In genomic region chr13:106533940-106534843, GRCh38 we compare ENCODE assay signal across 9 cellular contexts. TPM values are rescaled to one million over a fixed set of nuclear protein-coding genes. Genes with fewer than 3 reads are reported as not detected.
A peak's percentile ranks its signal among the peaks of the same experiment; 100 is the strongest.
DNase-seq lines count a peak whose midpoint lies in the region; ATAC-seq, FAIRE-seq and TF ChIP-seq lines count a peak whose summit lies in the region.
"Had no signal": no experiment of that assay in that cellular context is flagged by ENCODE, and none has a peak within 500 bp of the region (broad histone marks: within the 10 kb centered on the region; RNA-seq: fewer than 3 reads in every experiment).

No MANE protein-coding gene starts in this region.

- peaks cover 14% of the 10 kb centered on the region for H3K23me2 ChIP-seq in H1 (ENCODE audit: low read depth, low read length)

- no peak overlapping the region for H4K91ac ChIP-seq in H1 (replicated peaks; ENCODE audit: insufficient read length, low read length)

- no peak overlapping the region for H3K4ac ChIP-seq in H1 (replicated peaks; ENCODE audit: insufficient read length, low read depth, low read length)

- 0 out of 2 replicates have a peak overlapping the region, but pooled peaks have one; percentile 6 for H4K8ac ChIP-seq in H1 (ENCODE audit: extremely low read depth, insufficient read depth, low read length)

- CTCF ChIA-PET in CD8-positive, alpha-beta T cell (lab: Charles Lee), result interaction anchor here (1.1 to 3.8 kb wide), 3 partner anchors 22 to 31 kb away, joined by 3 to 18 read pairs (median 4); no protein-coding TSS in a partner anchor
- CTCF ChIA-PET in activated CD8-positive, alpha-beta T cell treated with anti-CD3 and anti-CD28 coated beads for 36 hours (lab: Charles Lee), result interaction anchor here (1.0 to 3.0 kb wide), 4 partner anchors 21 to 86 kb away, joined by 3 to 28 read pairs (median 10); no protein-coding TSS in a partner anchor
- CTCF ChIA-PET in H1 (lab: Charles Lee; ENCODE audit: partially characterized antibody), result interaction anchor here (0.6 to 2.0 kb wide), 10 partner anchors 24 to 826 kb away, joined by 3 to 7 read pairs (median 3); no protein-coding TSS in a partner anchor

- intact Hi-C loops in CD8-positive, alpha-beta T cell (cut with DNase I, micrococcal nuclease), result loop anchor here (5.0 to 10.0 kb wide), 2 partner anchors 1119 to 1962 kb away; no protein-coding TSS in a partner anchor
- intact Hi-C loops in activated CD8-positive, alpha-beta T cell treated with anti-CD3 and anti-CD28 coated beads for 36 hours (cut with micrococcal nuclease), result loop anchor here (5.0 kb wide), 1 partner anchor 452 kb away; no protein-coding TSS in a partner anchor

- H3K4me2 ChIP-seq in KMS-11 (peak overlapping the region; percentile 48; the same call in 1 of the 2 replicates), H1 (ENCODE audit: insufficient read depth in 1 of 2, low read depth in 2 of 2, low read length in 2 of 2) (peak overlapping the region; percentile 86 to 94)

- no peaks in the 10 kb centered on the region for H3K79me1 ChIP-seq in H1 (ENCODE audit: low read depth, low read length)

- no peak overlapping the region for H4K5ac ChIP-seq in H1 (ENCODE audit: insufficient read length, low read depth, low read length)

- peak in 4 of 7 experiments; percentile 17 to 55 (median 24) for DNase-seq in CD8-positive, alpha-beta T cell
- peak; percentile 24 for DNase-seq in activated CD8-positive, alpha-beta T cell treated with anti-CD3 and anti-CD28 coated beads for 36 hours
- DNase-seq in H1 (ENCODE audit: low read depth in 1 of 2, low spot score in 2 of 2) (peak in 1 of 2 experiments; percentile 72), memory B cell (ENCODE audit: low spot score in 2 of 2) (peak; percentile 20 to 39), AML-193 (lab: John Stamatoyannopoulos, UW) (no peak), GM19239 (ENCODE audit: insufficient read length, low spot score) (no peak)

- H3K79me2 ChIP-seq in KMS-11 (ENCODE audit: insufficient read depth, low read depth) (no peaks in the 10 kb centered on the region), H1 (ENCODE audit: control insufficient read depth in 1 of 2, insufficient read depth in 2 of 2, low read length in 2 of 2) (peaks cover 0 to 43% of the 10 kb centered on the region in 2 experiments; a peak in 2 of 4 replicates)

- no peak overlapping the region for H3K56ac ChIP-seq in H1 (replicated peaks; ENCODE audit: insufficient read length, low read depth, low read length)

- no peak for TF ChIP-seq EP300 in H1 (IDR thresholded peaks at IDR 0.05; ENCODE audit: borderline replicate concordance in 1 of 2, low read depth in 2 of 2, low read length in 2 of 2)

- H3K4me1 ChIP-seq in CD8-positive, alpha-beta T cell (ENCODE audit: insufficient read depth, low read length), result peaks cover 15% of the 10 kb centered on the region
- no peaks in the 10 kb centered on the region for H3K4me1 ChIP-seq in KMS-11 (ENCODE audit: low read depth, poor library complexity, severe bottlenecking)
- peaks cover 8 to 28% (median 16%) of the 10 kb centered on the region in 4 experiments; a peak in 6 of 7 replicates for H3K4me1 ChIP-seq in H1 (replicated peaks in 1 of 4; ENCODE audit: control insufficient read depth in 3 of 4, insufficient read depth in 4 of 4, low read length in 3 of 4)
- H3K4me1 ChIP-seq in stomach smooth muscle (ENCODE audit: control insufficient read depth, insufficient read depth, low read length), result peaks cover 14% of the 10 kb centered on the region

- H2BK12ac ChIP-seq in H1 (ENCODE audit: low read depth, low read length), result no peak overlapping the region

- peaks cover 38% of the 10 kb centered on the region for H3K27me3 Mint-ChIP-seq in CD8-positive, alpha-beta T cell (ENCODE audit: low read depth)
- peaks cover 42% of the 10 kb centered on the region for H3K27me3 Mint-ChIP-seq in activated CD8-positive, alpha-beta T cell treated with anti-CD3 and anti-CD28 coated beads for 36 hours
- H3K27me3 Mint-ChIP-seq in memory B cell, result peaks cover 13% of the 10 kb centered on the region

- TF ChIP-seq POLR2A in H1 (IDR thresholded peaks at IDR 0.05; ENCODE audit: control extremely low read depth in 1 of 2, low read depth in 2 of 2, low read length in 2 of 2), result 0 out of 3 replicates have a peak, but pooled peaks of 1 of the 2 experiments have one; percentile 30

- TF ChIP-seq CTCF in CD8-positive, alpha-beta T cell (IDR thresholded peaks at IDR 0.05), result no peak
- TF ChIP-seq CTCF in KMS-11 (conservative IDR thresholded peaks at IDR 0.05; ENCODE audit: low read depth, low read length) (no peak), H1 (IDR thresholded peaks at IDR 0.05; ENCODE audit: control extremely low read depth in 1 of 3, insufficient read depth in 1 of 3, low read depth in 1 of 3, low read length in 3 of 3) (no peak)
- TF ChIP-seq CTCF in activated CD8-positive, alpha-beta T cell treated with anti-CD3 and anti-CD28 coated beads for 36 hours (IDR thresholded peaks at IDR 0.05), result no peak

- no peak overlapping the region for H2AK5ac ChIP-seq in H1 (ENCODE audit: low read depth, low read length)

- FAIRE-seq in H1 (lab: Jason Lieb, UNC), result no peak
- no peak for FAIRE-seq in GM19239 (lab: Jason Lieb, UNC)
- FAIRE-seq: K562 had no signal

- H3K36me3 ChIP-seq in CD8-positive, alpha-beta T cell (ENCODE audit: insufficient read depth, low read length), result no peaks in the 10 kb centered on the region
- H3K36me3 ChIP-seq in KMS-11 (ENCODE audit: insufficient read depth) (no peaks in the 10 kb centered on the region), H1 (ENCODE audit: control insufficient read depth in 2 of 4, insufficient read depth in 4 of 4, low read length in 3 of 4) (no peaks in the 10 kb centered on the region), stomach smooth muscle (ENCODE audit: control insufficient read depth in 2 of 2, insufficient read depth in 2 of 2, low read length in 2 of 2) (no peaks in the 10 kb centered on the region)

- H3K14ac ChIP-seq in H1 (ENCODE audit: insufficient read length), result no peak overlapping the region

- H4K20me1 ChIP-seq in KMS-11 (ENCODE audit: insufficient read depth) (no peaks in the 10 kb centered on the region), H1 (replicated peaks in 1 of 2; ENCODE audit: control insufficient read depth in 1 of 2, insufficient read depth in 2 of 2, low read length in 2 of 2) (peaks cover 4 to 7% of the 10 kb centered on the region in 2 experiments)

- ATAC-seq in CD8-positive, alpha-beta T cell, result no peak
- ATAC-seq in activated CD8-positive, alpha-beta T cell treated with anti-CD3 and anti-CD28 coated beads for 36 hours, result no peak
- ATAC-seq in memory B cell (ENCODE audit: low read depth), result no peak

- no peak overlapping the region for H2BK120ac ChIP-seq in H1 (replicated peaks; ENCODE audit: low read depth, low read length)

- no peak for TF ChIP-seq RAD21 in H1 (IDR thresholded peaks at IDR 0.05 in 1 of 2, conservative IDR thresholded peaks at IDR 0.05 in 1 of 2; ENCODE audit: low read depth in 2 of 2, low read length in 2 of 2)

- H3K4me1 Mint-ChIP-seq in CD8-positive, alpha-beta T cell (ENCODE audit: low read depth), result peaks cover 20% of the 10 kb centered on the region
- peaks cover 15% of the 10 kb centered on the region for H3K4me1 Mint-ChIP-seq in activated CD8-positive, alpha-beta T cell treated with anti-CD3 and anti-CD28 coated beads for 36 hours (ENCODE audit: low read depth)
- H3K4me1 Mint-ChIP-seq in memory B cell, result peaks cover 10% of the 10 kb centered on the region

- H3K27ac ChIP-seq in CD8-positive, alpha-beta T cell (ENCODE audit: low read depth, low read length), result no peak overlapping the region
- no peak overlapping the region for H3K27ac ChIP-seq in KMS-11
- H3K27ac ChIP-seq in H1 (ENCODE audit: low read depth, low read length), result no peak overlapping the region
- H3K27ac ChIP-seq in stomach smooth muscle (ENCODE audit: low read length), result peak overlapping the region; percentile 83

- WGBS in H1 (ENCODE audit: extremely low coverage in 1 of 2, insufficient coverage in 1 of 2, insufficient read length in 1 of 2, insufficient replicate concordance in 2 of 2, low coverage in 1 of 2, low lambda C conversion rate in 2 of 2, missing lambda C conversion rate in 1 of 2), 2 experiments, result 1% methylated on average over 66 of the region's 89 CpGs; no CpG with 5 or more reads in 1 of the 2 experiments

- H3K4me3 Mint-ChIP-seq in CD8-positive, alpha-beta T cell, result peak overlapping the region; percentile 88
- peak overlapping the region; percentile 70 for H3K4me3 Mint-ChIP-seq in activated CD8-positive, alpha-beta T cell treated with anti-CD3 and anti-CD28 coated beads for 36 hours
- H3K4me3 Mint-ChIP-seq in memory B cell, result peak overlapping the region; percentile 87

- POLR2A ChIA-PET in CD8-positive, alpha-beta T cell (lab: Charles Lee), result interaction anchor here (1.1 to 2.1 kb wide), 3 partner anchors 32 to 36 kb away, joined by 3 to 9 read pairs (median 6); partner anchors contain the start of gene ARGLU1
- POLR2A ChIA-PET in activated CD8-positive, alpha-beta T cell treated with anti-CD3 and anti-CD28 coated beads for 36 hours (lab: Charles Lee), result interaction anchor here (1.4 kb wide), 1 partner anchor 12 kb away, joined by 3 read pairs; no protein-coding TSS in a partner anchor
- POLR2A ChIA-PET in H1 (lab: Charles Lee; ENCODE audit: partially characterized antibody), result interaction anchor here (0.6 to 2.0 kb wide), 10 partner anchors 8 to 482 kb away, joined by 3 to 9 read pairs (median 3); no protein-coding TSS in a partner anchor

- H2BK5ac ChIP-seq in H1 (ENCODE audit: low read depth, low read length), result no peak overlapping the region

- no peak overlapping the region for H3K18ac ChIP-seq in H1 (ENCODE audit: extremely low read depth, low read length)

- no peaks in the 10 kb centered on the region for H3K9me3 Mint-ChIP-seq in CD8-positive, alpha-beta T cell
- H3K9me3 Mint-ChIP-seq in activated CD8-positive, alpha-beta T cell treated with anti-CD3 and anti-CD28 coated beads for 36 hours, result no peaks in the 10 kb centered on the region
- H3K9me3 Mint-ChIP-seq in memory B cell, result no peaks in the 10 kb centered on the region

- H3K36me3 Mint-ChIP-seq in CD8-positive, alpha-beta T cell, result no peaks in the 10 kb centered on the region
- H3K36me3 Mint-ChIP-seq in activated CD8-positive, alpha-beta T cell treated with anti-CD3 and anti-CD28 coated beads for 36 hours (ENCODE audit: low read depth), result no peaks in the 10 kb centered on the region
- no peaks in the 10 kb centered on the region for H3K36me3 Mint-ChIP-seq in memory B cell

- H2AFZ ChIP-seq in KMS-11 (ENCODE audit: low read depth) (no peak overlapping the region; the same call in 1 of the 2 replicates), H1 (ENCODE audit: low read length) (no peak overlapping the region)

- H3K23ac ChIP-seq in H1 (ENCODE audit: insufficient read length), result no peak overlapping the region

- H3K27ac Mint-ChIP-seq in CD8-positive, alpha-beta T cell, result no peak overlapping the region
- no peak overlapping the region for H3K27ac Mint-ChIP-seq in activated CD8-positive, alpha-beta T cell treated with anti-CD3 and anti-CD28 coated beads for 36 hours
- H3K27ac Mint-ChIP-seq in memory B cell, result no peak overlapping the region

- H2BK20ac ChIP-seq in H1 (ENCODE audit: low read length), result no peak overlapping the region

- H3K9me3 ChIP-seq in CD8-positive, alpha-beta T cell (ENCODE audit: low read length), result no peaks in the 10 kb centered on the region
- H3K9me3 ChIP-seq in H1 (ENCODE audit: insufficient read depth in 2 of 2, low read depth in 1 of 2, low read length in 1 of 2), result no peaks in the 10 kb centered on the region
- H3K9me3 ChIP-seq in stomach smooth muscle (ENCODE audit: control insufficient read depth in 2 of 2, low read length in 2 of 2), result no peaks in the 10 kb centered on the region

- no peak overlapping the region for H3K4me3 ChIP-seq in CD8-positive, alpha-beta T cell (ENCODE audit: low read depth, low read length)
- H3K4me3 ChIP-seq in KMS-11 (IDR thresholded peaks at IDR 0.05; ENCODE audit: insufficient read depth, low read depth, low read length), result no peak overlapping the region
- peak overlapping the region; percentile 60 to 84 (median 66) for H3K4me3 ChIP-seq in H1 (ENCODE audit: extremely low read depth in 1 of 4, insufficient read depth in 2 of 4, low read depth in 3 of 4, low read length in 4 of 4)
- H3K4me3 ChIP-seq in stomach smooth muscle (ENCODE audit: low read length in 2 of 2), result peak overlapping the region; percentile 81 to 87

- no peak overlapping the region; the same call in 1 of the 2 replicates for H2BK15ac ChIP-seq in H1 (ENCODE audit: low read length)

- peaks cover 15% of the 10 kb centered on the region for H3K27me3 ChIP-seq in CD8-positive, alpha-beta T cell (ENCODE audit: insufficient read depth, low read length)
- H3K27me3 ChIP-seq in KMS-11 (ENCODE audit: insufficient read depth, low read depth) (no peaks in the 10 kb centered on the region), H1 (replicated peaks in 1 of 4; ENCODE audit: control insufficient read depth in 3 of 4, extremely low read depth in 1 of 4, insufficient read depth in 3 of 4, low read length in 3 of 4) (peaks cover 0 to 14% (median 7%) of the 10 kb centered on the region in 4 experiments; a peak in 5 of 7 replicates), stomach smooth muscle (ENCODE audit: control insufficient read depth in 1 of 2, insufficient read depth in 2 of 2, low read length in 2 of 2) (no peaks in the 10 kb centered on the region)

- H3K9ac ChIP-seq in KMS-11, result no peak overlapping the region
- H3K9ac ChIP-seq in H1 (replicated peaks in 1 of 4; ENCODE audit: extremely low read depth in 1 of 4, low read depth in 3 of 4, low read length in 3 of 4), result peak overlapping the region; percentile 26 to 57 (median 43); a peak in 5 of 7 replicates
- peak overlapping the region; percentile 82 to 91 for H3K9ac ChIP-seq in stomach smooth muscle (ENCODE audit: low read length in 2 of 2)

RNA-seq across cellular contexts. Expression of gene EFNB2, which starts 1.3 kb away (rescaled TPM):
- under 1 TPM; 0.57 to 0.61 TPM for total RNA-seq in CD8-positive, alpha-beta T cell
- total RNA-seq in activated CD8-positive, alpha-beta T cell treated with anti-CD3 and anti-CD28 coated beads for 36 hours, result under 1 TPM; 0.11 to 0.20 TPM
- 10.3 and 12.0 TPM in 2 replicates for total RNA-seq in H1 (2021; fragmentation: NEBNext Ultra II Directional; extraction: Animal tissue kit (Norgen Biotek cat#: 25700))
- 7.5 and 8.2 TPM in 2 replicates for polyA plus RNA-seq in H1 (2011; rRNA removed)
- polyA plus RNA-seq in H1 (2011; cell fraction: cytosol; rRNA removed), result 6.7 TPM
- polyA plus RNA-seq in H1 (2011; cell fraction: nucleus; rRNA removed), result 11.5 TPM
- polyA plus RNA-seq in H1 (2012, experiment 1 of 2), result 9.7 to 11.3 TPM (median 10.9 TPM) in 4 replicates
- polyA plus RNA-seq in H1 (2012, experiment 2 of 2), result 2.6 TPM
- 11.1 TPM for polyA plus RNA-seq in H1 (2013, experiment 1 of 2)
- 13.3 TPM for polyA plus RNA-seq in H1 (2013, experiment 2 of 2)
- polyA minus RNA-seq in H1 (2011; rRNA and poly(A)+ RNA removed), result 13.7 and 16.9 TPM in 2 replicates
- polyA minus RNA-seq in H1 (2011; cell fraction: cytosol; rRNA and poly(A)+ RNA removed), result 10.5 TPM
- 14.8 TPM for polyA minus RNA-seq in H1 (2011; cell fraction: nucleus; rRNA and poly(A)+ RNA removed)

RNA-seq across cellular contexts. Expression of gene ARGLU1, which starts 33.7 kb away (rescaled TPM):
- 100 to 1,000 TPM; 130 to 145 TPM for total RNA-seq in CD8-positive, alpha-beta T cell
- 10 to 100 TPM; 89.2 to 91.8 TPM for total RNA-seq in activated CD8-positive, alpha-beta T cell treated with anti-CD3 and anti-CD28 coated beads for 36 hours
- 81.2 and 84.9 TPM in 2 replicates for total RNA-seq in H1 (2021; fragmentation: NEBNext Ultra II Directional; extraction: Animal tissue kit (Norgen Biotek cat#: 25700))
- 45.8 and 47.8 TPM in 2 replicates for polyA plus RNA-seq in H1 (2011; rRNA removed)
- 113 TPM for polyA plus RNA-seq in H1 (2011; cell fraction: cytosol; rRNA removed)
- 118 TPM for polyA plus RNA-seq in H1 (2011; cell fraction: nucleus; rRNA removed)
- 116 to 200 TPM (median 127 TPM) in 4 replicates for polyA plus RNA-seq in H1 (2012, experiment 1 of 2)
- 13.9 TPM for polyA plus RNA-seq in H1 (2012, experiment 2 of 2)
- 157 TPM for polyA plus RNA-seq in H1 (2013, experiment 1 of 2)
- 139 TPM for polyA plus RNA-seq in H1 (2013, experiment 2 of 2)
- 13.4 and 21.1 TPM in 2 replicates for polyA minus RNA-seq in H1 (2011; rRNA and poly(A)+ RNA removed)
- polyA minus RNA-seq in H1 (2011; cell fraction: cytosol; rRNA and poly(A)+ RNA removed), result 31.6 TPM
- polyA minus RNA-seq in H1 (2011; cell fraction: nucleus; rRNA and poly(A)+ RNA removed), result 56.3 TPM

Comparison
In these comparisons a context has a peak if more than half of its experiments do, and no peak if none do; other contexts are left out.
1. DNase-seq: peak in CD8-positive, alpha-beta T cell (4 of 7), activated CD8-positive, alpha-beta T cell treated with anti-CD3 and anti-CD28 coated beads for 36 hours (single experiment) and memory B cell (2 of 2); none in AML-193 (0 of 2) and GM19239 (single experiment).
2. H3K4me3 ChIP-seq: peak in H1 (4 of 4) and stomach smooth muscle (2 of 2); none in CD8-positive, alpha-beta T cell (single experiment) and KMS-11 (single experiment).
3. Peak in every context shown above with its lines, with median percentiles within 50 percentile points of each other: H3K4me3 Mint-ChIP-seq.